In the genomic region with DNA sequence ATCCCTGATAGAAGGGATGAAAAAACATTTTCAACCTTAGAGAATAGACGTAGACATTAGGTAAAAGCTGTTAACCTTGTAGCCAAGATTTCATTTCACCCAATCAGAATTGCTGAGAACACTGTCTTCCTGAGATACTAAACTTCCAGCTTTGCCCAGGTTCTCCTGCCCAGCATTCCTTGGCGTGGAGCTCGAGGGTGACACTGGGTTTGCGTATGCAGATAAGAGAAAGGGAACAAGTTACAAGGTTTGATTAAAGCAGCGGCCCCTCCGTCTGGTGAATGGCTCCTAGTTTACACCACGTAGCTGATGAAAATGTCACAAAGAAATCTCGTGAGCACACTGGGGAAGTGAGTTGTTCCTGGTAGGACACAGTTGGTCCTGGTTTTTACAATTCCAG, we compare ENCODE assay signal across 23 cellular contexts.
DNase-seq lines count a peak whose midpoint lies in the region; ATAC-seq and TF ChIP-seq lines count a peak whose summit lies in the region.
"Had no signal": no experiment of that assay in that cellular context is flagged by ENCODE, and none has a peak within 500 bp of the region (broad histone marks: within the 10 kb centered on the region; RNA-seq: fewer than 3 reads in every experiment).

No MANE protein-coding gene starts in this region.

- H3K4me3 Mint-ChIP-seq in WTC11, result no peak overlapping the region
- H3K4me3 Mint-ChIP-seq: B cell; CD4-positive, CD25-positive, alpha-beta regulatory T cell; CD8-positive, alpha-beta T cell; GM23338; HFFc6 had no signal

- CTCF ChIA-PET in WTC11 (lab: Charles Lee), result interaction anchor here (3.6 kb wide), 1 partner anchor 38 kb away, joined by 25 read pairs; no protein-coding TSS in a partner anchor

- H3K27me3 Mint-ChIP-seq in WTC11 (ENCODE audit: low read depth), result no peaks in the 10 kb centered on the region; the same call in 1 of the 2 replicates
- H3K27me3 Mint-ChIP-seq: B cell; CD4-positive, CD25-positive, alpha-beta regulatory T cell had no signal

- TF ChIP-seq CTCF in WTC11 (IDR thresholded peaks at IDR 0.05), result no peak
- no peak for TF ChIP-seq CTCF in lower lobe of right lung (IDR thresholded peaks at IDR 0.05)

- H3K27ac ChIP-seq in KOPT-K1 (ENCODE audit: low read depth, low read length, poor library complexity, severe bottlenecking) (peak overlapping the region; percentile 89), lower lobe of right lung (no peak overlapping the region)
- H3K27ac ChIP-seq: 22Rv1, C4-2B had no signal

- H3K9me3 Mint-ChIP-seq in WTC11, result peaks cover 14% of the 10 kb centered on the region
- H3K9me3 Mint-ChIP-seq: CD8-positive, alpha-beta T cell; GM23338; HFFc6 had no signal

- DNase-seq in Right ventricle myocardium inferior (ENCODE audit: missing footprints) (peak; percentile 71), cardiac septum (ENCODE audit: low spot score) (no peak), WTC11 (ENCODE audit: low spot score) (no peak), left ventricle myocardium superior (peak; percentile 70), UCSD-AML1 (lab: John Stamatoyannopoulos, UW; ENCODE audit: unreplicated experiment) (no peak), lower lobe of right lung (no peak)
- DNase-seq: Caco-2; CD4-positive, CD25-positive, alpha-beta regulatory T cell; CD8-positive, alpha-beta T cell; DMS153; DMS79; EL; GDM1; HFFc6 had no signal

- H3K9me3 ChIP-seq in KOPT-K1 (ENCODE audit: insufficient read depth, low read length, poor library complexity, severe bottlenecking), result no peaks in the 10 kb centered on the region
- no peaks in the 10 kb centered on the region for H3K9me3 ChIP-seq in lower lobe of right lung
- H3K9me3 ChIP-seq: Caco-2, HAP-1 had no signal

- no peaks in the 10 kb centered on the region for H3K36me3 ChIP-seq in KOPT-K1 (ENCODE audit: insufficient read depth, low read length)
- H3K36me3 ChIP-seq in lower lobe of right lung, result no peaks in the 10 kb centered on the region
- H3K36me3 ChIP-seq: BLaER1, HAP-1 had no signal

- no peak overlapping the region for H3K4me3 ChIP-seq in lower lobe of right lung
- H3K4me3 ChIP-seq: BLaER1, GM12878, GM23338, HAP-1 had no signal

- no peaks in the 10 kb centered on the region for H3K4me1 ChIP-seq in lower lobe of right lung
- H3K4me1 ChIP-seq: Caco-2, HAP-1 had no signal

- POLR2A ChIA-PET in WTC11 (lab: Charles Lee), result interaction anchor here (0.6 kb wide), 1 partner anchor 41 kb away, joined by 4 read pairs; no protein-coding TSS in a partner anchor

- peaks cover 36% of the 10 kb centered on the region for H3K4me1 Mint-ChIP-seq in WTC11

- H3K27ac Mint-ChIP-seq in WTC11, result 0 out of 2 replicates have a peak overlapping the region, but pooled peaks have one; percentile 17
- H3K27ac Mint-ChIP-seq: CD8-positive, alpha-beta T cell; GM23338; HFFc6 had no signal

- H3K27me3 ChIP-seq in lower lobe of right lung (ENCODE audit: low read depth), result no peaks in the 10 kb centered on the region
- H3K27me3 ChIP-seq: BLaER1 had no signal

- intact Hi-C loops in Right ventricle myocardium inferior (cut with DNase I), result loop anchor here (5.0 to 10.0 kb wide), 2 partner anchors 128 to 256 kb away; no protein-coding TSS in a partner anchor
- intact Hi-C loops in cardiac septum (cut with DNase I), result no loop called here
- intact Hi-C loops in left ventricle myocardium superior (cut with micrococcal nuclease), result no loop called here
- intact Hi-C loops in lower lobe of right lung (cut with DNase I), result no loop called here

- ATAC-seq in Right ventricle myocardium inferior (peak; percentile 73), WTC11 (no peak), left ventricle myocardium superior (peak; percentile 87), HG03565 (IDR thresholded peaks at IDR 0.05; ENCODE audit: unreplicated experiment) (no peak), lower lobe of right lung (no peak)
- ATAC-seq: CD8-positive, alpha-beta T cell; GM12878; GM23338 had no signal

- peaks cover 15% of the 10 kb centered on the region for H3K36me3 Mint-ChIP-seq in WTC11

TF ChIP-seq in WTC11, 78 proteins besides CTCF, POLR2A, EP300 and RAD21:
- TF ChIP-seq ZNF425 (CRISPR knock-in tag; conservative IDR thresholded peaks at IDR 0.05) (no peak), ZNF219 (CRISPR knock-in tag; IDR thresholded peaks at IDR 0.05; ENCODE audit: borderline replicate concordance) (no peak), CDX4 (CRISPR knock-in tag; IDR thresholded peaks at IDR 0.05; ENCODE audit: borderline replicate concordance) (no peak)
TF ChIP-seq in WTC11: peak in this region for 0.

Comparison
In these comparisons a context has a peak if more than half of its experiments do, and no peak if none do; other contexts are left out.
1. DNase-seq: peak in Right ventricle myocardium inferior (single experiment) and left ventricle myocardium superior (single experiment); none in cardiac septum (single experiment), WTC11 (single experiment), UCSD-AML1 (single experiment) and lower lobe of right lung (single experiment).
2. ATAC-seq: peak in Right ventricle myocardium inferior (single experiment) and left ventricle myocardium superior (single experiment); none in WTC11 (single experiment), HG03565 (single experiment) and lower lobe of right lung (0 of 2).